ENCODE assay signal across 1 cellular context in the genomic region with DNA sequence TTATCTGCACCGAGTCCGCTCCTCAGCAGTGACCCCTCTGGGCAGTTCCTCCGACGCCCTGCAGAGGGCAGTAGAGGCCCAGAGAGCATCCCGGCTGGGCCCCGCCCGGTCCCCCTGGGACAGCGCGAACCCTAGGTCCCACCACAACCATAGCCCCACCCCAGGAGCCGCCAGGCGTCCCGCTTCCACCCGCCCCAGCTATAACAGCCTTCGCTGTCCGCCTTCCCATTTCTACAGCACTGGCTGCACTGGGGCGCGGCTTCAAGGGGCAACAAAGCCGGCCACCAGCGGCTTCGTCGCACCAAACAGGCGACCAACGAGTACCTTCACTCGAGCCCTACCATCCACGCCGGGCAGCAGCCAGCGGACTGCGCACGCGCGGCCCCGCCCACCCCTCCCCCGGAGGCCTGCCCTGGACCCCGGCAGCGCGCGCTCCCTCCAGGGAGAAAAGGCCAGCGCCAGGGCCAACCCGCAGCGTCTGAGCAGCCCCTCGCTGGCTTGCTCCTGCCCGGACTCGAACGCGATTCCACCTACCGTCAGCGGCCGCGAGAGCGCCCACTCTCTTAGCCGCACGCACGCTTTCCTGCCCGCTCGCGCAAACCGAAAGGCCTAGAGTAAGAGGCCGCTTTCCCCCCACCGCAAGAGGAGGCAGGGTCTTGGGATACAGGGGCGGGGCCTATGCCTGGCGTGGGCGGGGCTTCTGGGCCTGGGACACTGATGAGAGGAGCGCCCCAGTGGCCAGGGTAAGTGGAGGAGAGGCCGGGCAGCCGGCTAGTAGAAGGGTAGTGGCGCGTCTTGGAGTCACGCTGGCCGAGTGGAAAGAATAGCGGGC.
A peak's percentile ranks its signal among the peaks of the same experiment; 100 is the strongest.
TF ChIP-seq lines count a peak whose summit lies in the region.

A gene with protein sequence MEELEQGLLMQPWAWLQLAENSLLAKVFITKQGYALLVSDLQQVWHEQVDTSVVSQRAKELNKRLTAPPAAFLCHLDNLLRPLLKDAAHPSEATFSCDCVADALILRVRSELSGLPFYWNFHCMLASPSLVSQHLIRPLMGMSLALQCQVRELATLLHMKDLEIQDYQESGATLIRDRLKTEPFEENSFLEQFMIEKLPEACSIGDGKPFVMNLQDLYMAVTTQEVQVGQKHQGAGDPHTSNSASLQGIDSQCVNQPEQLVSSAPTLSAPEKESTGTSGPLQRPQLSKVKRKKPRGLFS (minus strand): TSS at position 630 of the 832 bp plus-strand sequence. CDS start 2,453 bp downstream, outside the sequence.

TF ChIP-seq in SK-N-SH, 30 proteins besides CTCF, POLR2A, EP300 and RAD21 (continued from another document):
- TF ChIP-seq, protein P1, sequence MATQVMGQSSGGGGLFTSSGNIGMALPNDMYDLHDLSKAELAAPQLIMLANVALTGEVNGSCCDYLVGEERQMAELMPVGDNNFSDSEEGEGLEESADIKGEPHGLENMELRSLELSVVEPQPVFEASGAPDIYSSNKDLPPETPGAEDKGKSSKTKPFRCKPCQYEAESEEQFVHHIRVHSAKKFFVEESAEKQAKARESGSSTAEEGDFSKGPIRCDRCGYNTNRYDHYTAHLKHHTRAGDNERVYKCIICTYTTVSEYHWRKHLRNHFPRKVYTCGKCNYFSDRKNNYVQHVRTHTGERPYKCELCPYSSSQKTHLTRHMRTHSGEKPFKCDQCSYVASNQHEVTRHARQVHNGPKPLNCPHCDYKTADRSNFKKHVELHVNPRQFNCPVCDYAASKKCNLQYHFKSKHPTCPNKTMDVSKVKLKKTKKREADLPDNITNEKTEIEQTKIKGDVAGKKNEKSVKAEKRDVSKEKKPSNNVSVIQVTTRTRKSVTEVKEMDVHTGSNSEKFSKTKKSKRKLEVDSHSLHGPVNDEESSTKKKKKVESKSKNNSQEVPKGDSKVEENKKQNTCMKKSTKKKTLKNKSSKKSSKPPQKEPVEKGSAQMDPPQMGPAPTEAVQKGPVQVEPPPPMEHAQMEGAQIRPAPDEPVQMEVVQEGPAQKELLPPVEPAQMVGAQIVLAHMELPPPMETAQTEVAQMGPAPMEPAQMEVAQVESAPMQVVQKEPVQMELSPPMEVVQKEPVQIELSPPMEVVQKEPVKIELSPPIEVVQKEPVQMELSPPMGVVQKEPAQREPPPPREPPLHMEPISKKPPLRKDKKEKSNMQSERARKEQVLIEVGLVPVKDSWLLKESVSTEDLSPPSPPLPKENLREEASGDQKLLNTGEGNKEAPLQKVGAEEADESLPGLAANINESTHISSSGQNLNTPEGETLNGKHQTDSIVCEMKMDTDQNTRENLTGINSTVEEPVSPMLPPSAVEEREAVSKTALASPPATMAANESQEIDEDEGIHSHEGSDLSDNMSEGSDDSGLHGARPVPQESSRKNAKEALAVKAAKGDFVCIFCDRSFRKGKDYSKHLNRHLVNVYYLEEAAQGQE (IDR thresholded peaks at IDR 0.05; ENCODE audit: low read depth, low read length) = 0 out of 2 replicates have a peak, but pooled peaks have one; percentile 36
- 0 out of 2 replicates have a peak, but pooled peaks have one; percentile 42 for TF ChIP-seq SIN3A (IDR thresholded peaks at IDR 0.05; ENCODE audit: borderline replicate concordance, low read depth, low read length)
- TF ChIP-seq MXI1 (IDR thresholded peaks at IDR 0.05; ENCODE audit: low read depth, low read length) = 0 out of 2 replicates have a peak, but pooled peaks have one; percentile 29
- TF ChIP-seq TCF12 (IDR thresholded peaks at IDR 0.05) = no peak
- TF ChIP-seq, protein P2, sequence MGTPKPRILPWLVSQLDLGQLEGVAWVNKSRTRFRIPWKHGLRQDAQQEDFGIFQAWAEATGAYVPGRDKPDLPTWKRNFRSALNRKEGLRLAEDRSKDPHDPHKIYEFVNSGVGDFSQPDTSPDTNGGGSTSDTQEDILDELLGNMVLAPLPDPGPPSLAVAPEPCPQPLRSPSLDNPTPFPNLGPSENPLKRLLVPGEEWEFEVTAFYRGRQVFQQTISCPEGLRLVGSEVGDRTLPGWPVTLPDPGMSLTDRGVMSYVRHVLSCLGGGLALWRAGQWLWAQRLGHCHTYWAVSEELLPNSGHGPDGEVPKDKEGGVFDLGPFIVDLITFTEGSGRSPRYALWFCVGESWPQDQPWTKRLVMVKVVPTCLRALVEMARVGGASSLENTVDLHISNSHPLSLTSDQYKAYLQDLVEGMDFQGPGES (IDR thresholded peaks at IDR 0.05; ENCODE audit: low read depth, low read length) = no peak
- peak; percentile 62 for TF ChIP-seq SMC3 (IDR thresholded peaks at IDR 0.05; ENCODE audit: low read depth, low read length)
- peak; percentile 44; the same call in 1 of the 2 replicates for TF ChIP-seq TAF1 (IDR thresholded peaks at IDR 0.05; ENCODE audit: borderline replicate concordance, low read depth, low read length)
